Comparison of ENCODE assay signal across 15 cellular contexts in genomic region chr14:51236314-51236713, GRCh38.
DNase-seq lines count a peak whose midpoint lies in the region; ATAC-seq and TF ChIP-seq lines count a peak whose summit lies in the region.
"Had no signal": no experiment of that assay in that cellular context is flagged by ENCODE, and none has a peak within 500 bp of the region (broad histone marks: within the 10 kb centered on the region; RNA-seq: fewer than 3 reads in every experiment).

No MANE protein-coding gene starts in this region.

- no peak for TF ChIP-seq RAD21 in Ishikawa (IDR thresholded peaks at IDR 0.05; ENCODE audit: low read depth)

- DNase-seq in EH (ENCODE audit: low read depth) (peak; percentile 36), SW480 (ENCODE audit: low spot score) (peak; percentile 36), foreskin fibroblast (peak; percentile 43 to 70), SKM-1 treated with dmso at 0.1 percent for 144 hours (lab: John Stamatoyannopoulos, UW; ENCODE audit: unreplicated experiment) (no peak), NCI-H1417 (lab: John Stamatoyannopoulos, UW) (no peak)
- DNase-seq: amygdala, esophagus squamous epithelium, HFFc6, lower lobe of right lung, nephron progenitor cell, testis had no signal

- ATAC-seq in GM19463 (IDR thresholded peaks at IDR 0.05; ENCODE audit: unreplicated experiment), result no peak
- ATAC-seq: GM12878, lower lobe of right lung had no signal

- no peak overlapping the region for H3K4me3 ChIP-seq in foreskin fibroblast (ENCODE audit: low read depth in 1 of 2, low read length in 2 of 2)
- H3K4me3 ChIP-seq: BLaER1 treated with 17β-estradiol and CSF1 and Interleukin-3, amounts not matched to agents 10 nM and 100 nM; esophagus squamous epithelium; GM12878; lower lobe of right lung; testis had no signal

- TF ChIP-seq EP300 in Ishikawa (IDR thresholded peaks at IDR 0.05; ENCODE audit: borderline replicate concordance), result no peak

- TF ChIP-seq CTCF in foreskin fibroblast (IDR thresholded peaks at IDR 0.05; ENCODE audit: low read depth, low read length), result no peak

TF ChIP-seq in Ishikawa, 13 proteins besides CTCF, POLR2A, EP300 and RAD21:
- TF ChIP-seq TCF12 (IDR thresholded peaks at IDR 0.05; ENCODE audit: low read depth) (no peak), CEBPB (IDR thresholded peaks at IDR 0.05) (peak; percentile 83)
TF ChIP-seq in Ishikawa: peak in this region for 1.

Comparison
In these comparisons a context has a peak if more than half of its experiments do, and no peak if none do; other contexts are left out.
1. DNase-seq: peak in EH (single experiment), SW480 (single experiment) and foreskin fibroblast (2 of 2); none in SKM-1 treated with dmso at 0.1 percent for 144 hours (single experiment) and NCI-H1417 (0 of 3).